Comparison of ENCODE assay signal across 22 cellular contexts in genomic region chr16:10967981-10968380, GRCh38.
"Had no signal": no experiment of that assay in that cellular context is flagged by ENCODE, and none has a peak within 500 bp of the region (broad histone marks: within the 10 kb centered on the region; RNA-seq: fewer than 3 reads in every experiment).

No MANE protein-coding gene starts in this region.

- DNase-seq: activated CD4-positive, alpha-beta T cell treated with anti-CD3 and anti-CD28 coated beads for 1 hour; activated CD8-positive, alpha-beta memory T cell treated with anti-CD3 and anti-CD28 coated beads for 24 hours; activated CD8-positive, alpha-beta memory T cell treated with anti-CD3 and anti-CD28 coated beads, Interleukin-2, amount 50 U/mL, for 4 hours; activated naive CD4-positive, alpha-beta T cell treated with Interleukin-2 at 50 U/mL for 16 hours; activated naive CD8-positive, alpha-beta T cell treated with anti-CD3 and anti-CD28 coated beads for 36 hours; activated T-cell treated with anti-CD3 and anti-CD28 coated beads, Interleukin-2, amount 50 U/mL, for 4 hours; cerebellar nuclear complex; kidney; naive thymus-derived CD8-positive, alpha-beta T cell; retina; spleen; stimulated activated CD4-positive, alpha-beta T cell treated with anti-CD3 and anti-CD28 coated beads, Interleukin-4, amount 100 ng/mL, for 1 hour; stimulated activated naive CD8-positive, alpha-beta T cell treated with anti-CD3 and anti-CD28 coated beads, Interleukin-15, Interleukin-2, amounts not matched to agents 100 U/mL and 50 U/mL, for 24 hours; T-cell; tibial artery; WERI-Rb-1 had no signal

- H3K36me3 Mint-ChIP-seq: neural progenitor cell had no signal

- H3K4me3 ChIP-seq: coronary artery, neural progenitor cell, spleen, tibial artery had no signal

- H3K27ac ChIP-seq: coronary artery, neural progenitor cell, spleen, tibial artery, WERI-Rb-1 had no signal

- H3K27me3 Mint-ChIP-seq: activated naive CD8-positive, alpha-beta T cell treated with anti-CD3 and anti-CD28 coated beads for 36 hours; naive thymus-derived CD8-positive, alpha-beta T cell; progenitor cell of endocrine pancreas; T-cell had no signal

- H3K9me3 ChIP-seq: spleen, tibial artery had no signal

- H3K9me3 Mint-ChIP-seq: activated T-cell treated with anti-CD3 and anti-CD28 coated beads, Interleukin-2, amount 50 U/mL, for 4 hours; mesothelial cell of epicardium; naive thymus-derived CD8-positive, alpha-beta T cell; neural progenitor cell; T-cell had no signal

- ATAC-seq: activated T-cell treated with anti-CD3 and anti-CD28 coated beads, Interleukin-2, amount 50 U/mL, for 4 hours; left lobe of liver; naive thymus-derived CD8-positive, alpha-beta T cell; stimulated activated naive CD8-positive, alpha-beta T cell treated with anti-CD3 and anti-CD28 coated beads, Interleukin-15, Interleukin-2, amounts not matched to agents 100 U/mL and 50 U/mL, for 24 hours; T-cell had no signal

- H3K27me3 ChIP-seq: neural progenitor cell, spleen, tibial artery had no signal

- H3K27ac Mint-ChIP-seq: activated naive CD8-positive, alpha-beta T cell treated with anti-CD3 and anti-CD28 coated beads for 36 hours; mesothelial cell of epicardium; progenitor cell of endocrine pancreas had no signal

- H3K4me1 ChIP-seq: neural progenitor cell had no signal

- H3K36me3 ChIP-seq: neural progenitor cell had no signal

- H3K4me3 Mint-ChIP-seq: activated naive CD8-positive, alpha-beta T cell treated with anti-CD3 and anti-CD28 coated beads for 36 hours; activated T-cell treated with anti-CD3 and anti-CD28 coated beads, Interleukin-2, amount 50 U/mL, for 4 hours; mesothelial cell of epicardium; naive thymus-derived CD8-positive, alpha-beta T cell; neural progenitor cell; T-cell; T-helper 2 cell treated with Interferon-gamma antibody and Interleukin-4, amounts not matched to agents 5 μg/mL and 100 μg/mL, for 36 hours had no signal
